ENCODE assay signal across 21 cellular contexts in the genomic region with DNA sequence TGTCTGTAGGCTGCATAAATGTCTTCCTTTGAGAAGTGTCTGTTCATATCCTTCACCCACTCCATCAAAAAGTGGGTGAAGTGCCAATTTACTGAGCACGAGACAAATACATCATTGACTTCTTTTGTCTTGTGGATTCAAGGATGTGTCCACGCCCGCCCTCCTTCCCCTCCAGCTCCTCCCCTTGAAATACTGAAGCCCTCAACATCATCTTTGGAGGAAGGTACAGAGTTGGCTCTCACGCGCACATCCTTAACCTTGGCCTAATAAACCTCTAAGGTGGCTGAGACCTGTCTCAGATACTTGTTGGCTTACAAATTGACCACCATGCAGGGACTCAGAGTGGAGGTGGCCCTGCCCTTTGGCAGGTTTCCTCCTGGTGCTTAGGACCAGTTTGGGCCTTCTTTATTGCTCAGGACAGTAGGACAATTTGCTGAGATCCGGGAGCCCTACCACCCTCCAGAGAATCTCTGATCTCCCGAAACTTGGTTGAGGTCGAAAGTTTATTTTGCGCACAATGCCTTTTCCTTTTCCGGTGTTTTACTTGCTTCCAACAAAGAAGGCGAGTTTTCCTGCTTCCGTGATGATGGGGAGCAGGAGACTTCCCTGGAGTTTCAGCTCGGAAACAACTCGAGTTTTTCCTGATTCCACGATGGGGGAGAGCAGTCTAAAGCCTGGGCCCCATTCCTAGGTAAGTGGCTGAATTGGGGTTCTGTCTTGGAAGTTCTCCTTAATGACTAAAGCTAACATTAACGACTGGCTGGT. TPM values are rescaled to one million over a fixed set of nuclear protein-coding genes. Genes with fewer than 3 reads are reported as not detected.
DNase-seq lines count a peak whose midpoint lies in the region; ATAC-seq and TF ChIP-seq lines count a peak whose summit lies in the region.
"Had no signal": no experiment of that assay in that cellular context is flagged by ENCODE, and none has a peak within 500 bp of the region (broad histone marks: within the 10 kb centered on the region; RNA-seq: fewer than 3 reads in every experiment).

No MANE protein-coding gene starts in this region.

- TF ChIP-seq CTCF in SK-N-SH (IDR thresholded peaks at IDR 0.05) (no peak), left ventricle myocardium inferior (IDR thresholded peaks at IDR 0.05; ENCODE audit: borderline replicate concordance) (no peak), tibial artery (IDR thresholded peaks at IDR 0.05) (no peak)

- TF ChIP-seq RAD21 in SK-N-SH (IDR thresholded peaks at IDR 0.05; ENCODE audit: low read length), result no peak

- H2AFZ ChIP-seq in SK-N-SH (ENCODE audit: low read depth), result no peak overlapping the region
- H2AFZ ChIP-seq: GM23248 had no signal

- 89% methylated on average over 16 of the region's 16 CpGs for WGBS in SK-N-SH (ENCODE audit: low lambda C conversion rate)

- H3K9me3 ChIP-seq in SK-N-SH (0 out of 2 replicates have a peak, but pooled peaks cover 7% of the 10 kb centered on the region), left ventricle myocardium inferior (replicated peaks) (no peaks in the 10 kb centered on the region), subcutaneous abdominal adipose tissue (ENCODE audit: control insufficient read depth in 5 of 5, low read length in 5 of 5) (no peaks in the 10 kb centered on the region), tibial artery (no peaks in the 10 kb centered on the region)

- TF ChIP-seq EP300 in SK-N-SH (IDR thresholded peaks at IDR 0.05; ENCODE audit: borderline replicate concordance in 1 of 2, low read depth in 1 of 2, low read length in 1 of 2), result no peak

- H3K79me2 ChIP-seq in SK-N-SH (ENCODE audit: insufficient read depth), result no peaks in the 10 kb centered on the region

- no peaks in the 10 kb centered on the region for H3K9me2 ChIP-seq in SK-N-SH

- H3K4me3 ChIP-seq in SK-N-SH (ENCODE audit: low read depth in 2 of 2, low read length in 1 of 2), result no peak overlapping the region
- peak overlapping the region; percentile 12 for H3K4me3 ChIP-seq in left ventricle myocardium inferior
- H3K4me3 ChIP-seq in subcutaneous abdominal adipose tissue (ENCODE audit: low read depth in 1 of 5, low read length in 5 of 5), result peak overlapping the region in 2 of 5 donors; percentile 18 to 20
- no peak overlapping the region for H3K4me3 ChIP-seq in tibial artery
- H3K4me3 ChIP-seq: BLaER1, GM23248, SJCRH30 had no signal

- CTCF ChIA-PET in SK-N-SH (lab: Yijun Ruan, JAX), result interaction anchor here (1.0 to 1.2 kb wide), 2 partner anchors 56 to 58 kb away, joined by 3 read pairs; no protein-coding TSS in a partner anchor

- H4K20me1 ChIP-seq in SK-N-SH (ENCODE audit: insufficient read depth), result no peaks in the 10 kb centered on the region
- H4K20me1 ChIP-seq: BLaER1 had no signal

- H3K27me3 ChIP-seq in SK-N-SH (ENCODE audit: insufficient read depth) (no peaks in the 10 kb centered on the region), left ventricle myocardium inferior (ENCODE audit: low read depth) (no peaks in the 10 kb centered on the region), subcutaneous abdominal adipose tissue (ENCODE audit: control insufficient read depth in 5 of 5, insufficient read depth in 4 of 5, low read length in 5 of 5) (no peaks in the 10 kb centered on the region), tibial artery (no peaks in the 10 kb centered on the region)
- H3K27me3 ChIP-seq: BLaER1, SJCRH30 had no signal

- no peak overlapping the region for H3K4me2 ChIP-seq in SK-N-SH
- H3K4me2 ChIP-seq: BLaER1 had no signal

- peaks cover 4% of the 10 kb centered on the region for H3F3A ChIP-seq in SK-N-SH (replicated peaks; ENCODE audit: insufficient read depth)

- peak; percentile 5 for DNase-seq in SK-N-SH
- DNase-seq in left ventricle myocardium inferior, result no peak
- DNase-seq in Right ventricle myocardium inferior (ENCODE audit: missing footprints), result no peak
- DNase-seq in dermis blood vessel endothelial cell, result peak; percentile 47
- DNase-seq in COLO829 (ENCODE audit: low spot score), result no peak
- DNase-seq in tibial artery, result no peak
- DNase-seq: CD4-positive, CD25-positive, alpha-beta regulatory T cell; COR-L47; GM23248; H7; Karpas-422; NCI-H1092 treated with DMSO at 0.1 percent for 48 hours; NCI-H1436; NCI-H187; NCI-H446; NCI-H524 treated with DMSO at 0.1 percent for 48 hours; NCI-H774; SJCRH30 had no signal

- H3K27ac ChIP-seq in SK-N-SH (ENCODE audit: low read depth in 2 of 2, low read length in 1 of 2), result no peak overlapping the region
- peak overlapping the region; percentile 62 for H3K27ac ChIP-seq in left ventricle myocardium inferior (replicated peaks)
- peak overlapping the region; percentile 9 for H3K27ac ChIP-seq in subcutaneous abdominal adipose tissue (ENCODE audit: low read depth, low read length)
- no peak overlapping the region for H3K27ac ChIP-seq in tibial artery
- H3K27ac ChIP-seq: BLaER1, GM23248, SJCRH30 had no signal

- H3K4me1 ChIP-seq in SK-N-SH (ENCODE audit: control insufficient read depth in 1 of 2, insufficient read depth in 2 of 2, low read depth in 1 of 2, low read length in 1 of 2) (no peaks in the 10 kb centered on the region), left ventricle myocardium inferior (no peaks in the 10 kb centered on the region), subcutaneous abdominal adipose tissue (ENCODE audit: control insufficient read depth in 5 of 5, insufficient read depth in 5 of 5, low read length in 5 of 5) (peaks cover 0 to 9% (median 3%) of the 10 kb centered on the region in 5 donors), tibial artery (no peaks in the 10 kb centered on the region)
- H3K4me1 ChIP-seq: SJCRH30 had no signal

- POLR2A ChIA-PET in SK-N-SH (lab: Yijun Ruan, JAX), result no interaction called here

- no peak overlapping the region for H3K9ac ChIP-seq in SK-N-SH
- H3K9ac ChIP-seq in subcutaneous abdominal adipose tissue (ENCODE audit: low read length in 5 of 5), result peak overlapping the region in 1 of 5 donors; percentile 89
- H3K9ac ChIP-seq: BLaER1, GM23248 had no signal

- no peaks in the 10 kb centered on the region for H3K36me3 ChIP-seq in SK-N-SH (replicated peaks in 1 of 2; ENCODE audit: control insufficient read depth in 1 of 2, insufficient read depth in 2 of 2, low read length in 1 of 2)
- H3K36me3 ChIP-seq in left ventricle myocardium inferior, result no peaks in the 10 kb centered on the region
- peaks cover 0 to 3% (median 0%) of the 10 kb centered on the region in 5 donors for H3K36me3 ChIP-seq in subcutaneous abdominal adipose tissue (ENCODE audit: control insufficient read depth in 5 of 5, insufficient read depth in 5 of 5, low read length in 5 of 5)
- H3K36me3 ChIP-seq in tibial artery, result peaks cover 0 to 9% (median 0%) of the 10 kb centered on the region in 3 donors
- H3K36me3 ChIP-seq: SJCRH30 had no signal

- ATAC-seq in SK-N-SH treated with all-trans-retinoic acid at 6 μM for 48 hours (no peak), Right ventricle myocardium inferior (no peak)

- intact Hi-C loops in left ventricle myocardium inferior (cut with micrococcal nuclease), result no loop called here
- intact Hi-C loops in Right ventricle myocardium inferior (cut with DNase I), result no loop called here
- intact Hi-C loops in tibial artery (cut with DNase I; ENCODE audit: low total_unique reads), result no loop called here

TF ChIP-seq in SK-N-SH, 30 proteins besides CTCF, POLR2A, EP300 and RAD21 (continues in another document):
- TF ChIP-seq EZH2phosphoT487 (IDR thresholded peaks at IDR 0.05; ENCODE audit: borderline replicate concordance, low read depth), result no peak

TF ChIP-seq in SK-N-SH treated with all-trans-retinoic acid at 6 μM for 48 hours, 23 proteins besides CTCF, POLR2A, EP300 and RAD21 (continues in another document):
- TF ChIP-seq ZNF565 (CRISPR knock-in tag; conservative IDR thresholded peaks at IDR 0.05; ENCODE audit: low read depth), result no peak
- TF ChIP-seq OSR1 (CRISPR knock-in tag; IDR thresholded peaks at IDR 0.05), result no peak
- TF ChIP-seq ZC3H10 (CRISPR knock-in tag; IDR thresholded peaks at IDR 0.05), result no peak
- no peak for TF ChIP-seq ESRRG (CRISPR knock-in tag; IDR thresholded peaks at IDR 0.05)

RNA-seq across cellular contexts. Expression of gene CDK10, which starts 14.1 kb away (rescaled TPM):
- 84.7 and 94.5 TPM in 2 replicates for polyA plus RNA-seq in SK-N-SH (2012; rRNA removed)
- polyA plus RNA-seq in SK-N-SH (2012; cell fraction: cytosol; rRNA removed), result 25.8 and 40.4 TPM in 2 replicates
- polyA plus RNA-seq in SK-N-SH (2012; cell fraction: nucleus; rRNA removed), result 517 and 551 TPM in 2 replicates
- total RNA-seq in left ventricle myocardium inferior (26.7 TPM), Right ventricle myocardium inferior (21.9 TPM), dermis blood vessel endothelial cell (48.2 and 71.1 TPM in 2 replicates)

RNA-seq across cellular contexts. Expression of gene SPATA33, which starts 14.7 kb away (rescaled TPM):
- polyA plus RNA-seq in SK-N-SH (2012; rRNA removed), result 7.2 and 8.5 TPM in 2 replicates
- polyA plus RNA-seq in SK-N-SH (2012; cell fraction: cytosol; rRNA removed), result 4.7 and 5.6 TPM in 2 replicates
- 25.2 and 26.5 TPM in 2 replicates for polyA plus RNA-seq in SK-N-SH (2012; cell fraction: nucleus; rRNA removed)
- total RNA-seq in left ventricle myocardium inferior (3.6 TPM), Right ventricle myocardium inferior (1.6 TPM), dermis blood vessel endothelial cell (2.0 and 4.1 TPM in 2 replicates)

RNA-seq across cellular contexts. Expression of gene CHMP1A, which starts 14.9 kb away (rescaled TPM):
- 138 and 143 TPM in 2 replicates for polyA plus RNA-seq in SK-N-SH (2012; rRNA removed)
- 53.1 and 80.5 TPM in 2 replicates for polyA plus RNA-seq in SK-N-SH (2012; cell fraction: cytosol; rRNA removed)
- 210 and 292 TPM in 2 replicates for polyA plus RNA-seq in SK-N-SH (2012; cell fraction: nucleus; rRNA removed)
- total RNA-seq in left ventricle myocardium inferior (37.3 TPM), Right ventricle myocardium inferior (40.6 TPM), dermis blood vessel endothelial cell (117 and 139 TPM in 2 replicates)

RNA-seq across cellular contexts. Expression of gene SPATA2L, which starts 29.1 kb away (rescaled TPM):
- polyA plus RNA-seq in SK-N-SH (2012; rRNA removed), result 7.8 and 8.6 TPM in 2 replicates
- 3.8 and 6.4 TPM in 2 replicates for polyA plus RNA-seq in SK-N-SH (2012; cell fraction: cytosol; rRNA removed)
- 12.2 and 23.8 TPM in 2 replicates for polyA plus RNA-seq in SK-N-SH (2012; cell fraction: nucleus; rRNA removed)
- 2.1 TPM for total RNA-seq in left ventricle myocardium inferior
- total RNA-seq in Right ventricle myocardium inferior, result 3.4 TPM
- 19.1 and 36.6 TPM in 2 replicates for total RNA-seq in dermis blood vessel endothelial cell

RNA-seq across cellular contexts. Expression of gene VPS9D1, which starts 48.3 kb away (rescaled TPM):
- polyA plus RNA-seq in SK-N-SH (2012; rRNA removed), result 9.2 and 10.1 TPM in 2 replicates
- 2.8 and 4.8 TPM in 2 replicates for polyA plus RNA-seq in SK-N-SH (2012; cell fraction: cytosol; rRNA removed)
- 50.4 and 75.0 TPM in 2 replicates for polyA plus RNA-seq in SK-N-SH (2012; cell fraction: nucleus; rRNA removed)
- total RNA-seq in left ventricle myocardium inferior (12.6 TPM), Right ventricle myocardium inferior (11.1 TPM), dermis blood vessel endothelial cell (5.8 and 7.3 TPM in 2 replicates)

Comparison
In these comparisons a context has a peak if more than half of its experiments do, and no peak if none do; other contexts are left out.
1. DNase-seq: peak in SK-N-SH (single experiment) and dermis blood vessel endothelial cell (single experiment); none in left ventricle myocardium inferior (single experiment), Right ventricle myocardium inferior (single experiment), COLO829 (single experiment) and tibial artery (0 of 2).
2. H3K27ac ChIP-seq: peak in left ventricle myocardium inferior (single experiment) and subcutaneous abdominal adipose tissue (single experiment); none in SK-N-SH (0 of 2) and tibial artery (0 of 2).